ENCODE assay signal across 34 cellular contexts in genomic region chr15:29356807-29357206, GRCh38.
"Had no signal": no experiment of that assay in that cellular context is flagged by ENCODE, and none has a peak within 500 bp of the region (broad histone marks: within the 10 kb centered on the region; RNA-seq: fewer than 3 reads in every experiment).

No MANE protein-coding gene starts in this region.

- DNase-seq: Karpas-422, Kasumi-1, MG63, MM.1S, MV-4-11, NCI-H1048, NCI-H1092, NCI-H1092 treated with DMSO at 0.1 percent for 48 hours, NCI-H1105, NCI-H1105 treated with DMSO at 0.1 percent for 48 hours, NCI-H1417, NCI-H1417 treated with DMSO at 0.1 percent for 48 hours, NCI-H1436, NCI-H1436 treated with DMSO at 0.1 percent for 48 hours, NCI-H146, NCI-H1694, NCI-H1694 treated with DMSO at 0.1 percent for 48 hours, NCI-H187, NCI-H187 treated with DMSO at 0.1 percent for 48 hours, NCI-H1930, NCI-H2029, NCI-H2029 treated with DMSO at 0.1 percent for 48 hours, NCI-H2081, NCI-H2081 treated with DMSO at 0.1 percent for 48 hours, NCI-H2107, NCI-H2171, NCI-H2171 treated with DMSO at 0.1 percent for 48 hours, NCI-H2227 treated with DMSO at 0.1 percent for 48 hours, NCI-H226, NCI-H345, NCI-H446, NCI-H446 treated with DMSO at 0.1 percent for 48 hours, NCI-H510A had no signal

- H3K27ac ChIP-seq: KMS-11 had no signal

- H3K36me3 ChIP-seq: MG63 had no signal

- H3K27me3 ChIP-seq: MG63 had no signal

- H3K9me3 ChIP-seq: MG63 had no signal

- H3K4me3 ChIP-seq: MG63 had no signal

- H3K4me2 ChIP-seq: KMS-11 had no signal
